In the genomic region with DNA sequence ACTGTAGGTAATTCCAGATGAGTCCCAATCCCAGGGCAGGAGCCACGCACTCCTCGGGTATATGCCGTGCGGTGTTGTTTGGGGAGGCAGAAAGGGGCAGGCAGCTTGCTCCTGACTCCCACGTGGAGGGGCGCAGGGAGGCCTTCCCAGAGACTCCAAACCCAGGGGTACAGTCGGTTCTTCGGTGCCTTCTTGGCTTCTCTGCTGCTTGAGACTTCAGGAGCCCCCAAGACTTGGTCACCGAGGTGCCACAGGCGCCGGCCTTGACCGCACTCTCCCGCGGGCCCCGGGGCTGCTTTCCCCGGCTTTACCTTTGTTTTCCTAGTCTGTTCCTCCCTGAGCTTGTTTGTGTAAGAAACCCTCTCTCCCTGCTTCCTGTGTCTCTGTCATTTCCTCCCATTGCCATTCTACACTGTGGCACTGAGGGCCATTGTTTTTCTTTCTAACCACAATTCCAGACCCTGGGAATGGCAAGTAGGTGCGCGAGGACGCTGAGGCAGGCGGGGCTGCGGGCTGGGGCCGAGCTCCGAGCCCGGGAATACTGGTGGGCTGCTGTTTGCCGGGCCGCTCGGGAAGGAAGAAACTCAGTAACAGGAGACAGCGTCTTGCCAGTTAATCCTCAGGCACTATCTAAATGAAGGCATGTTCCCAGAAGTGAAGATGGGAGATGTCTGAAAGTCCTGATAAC, we compare ENCODE assay signal across 12 cellular contexts.
DNase-seq lines count a peak whose midpoint lies in the region; FAIRE-seq and TF ChIP-seq lines count a peak whose summit lies in the region.
"Had no signal": no experiment of that assay in that cellular context is flagged by ENCODE, and none has a peak within 500 bp of the region (broad histone marks: within the 10 kb centered on the region; RNA-seq: fewer than 3 reads in every experiment).

No MANE protein-coding gene starts in this region.

- H4K8ac ChIP-seq in H1 (ENCODE audit: extremely low read depth, insufficient read depth, low read length) (peak overlapping the region; percentile 83; the same call in 1 of the 2 replicates), mesenchymal stem cell (ENCODE audit: low read length) (peak overlapping the region; percentile 59)

- H3K56ac ChIP-seq in H1 (replicated peaks; ENCODE audit: insufficient read length, low read depth, low read length): no peak overlapping the region

- H3K4me1 ChIP-seq in H1 (replicated peaks in 1 of 4; ENCODE audit: control insufficient read depth in 3 of 4, insufficient read depth in 4 of 4, low read length in 3 of 4): peaks cover 2 to 13% (median 5%) of the 10 kb centered on the region in 4 experiments; a peak in 5 of 7 replicates
- H3K4me1 ChIP-seq in mesenchymal stem cell (ENCODE audit: control insufficient read depth, insufficient read depth, low read depth, low read length): peaks cover 3% of the 10 kb centered on the region

- peak overlapping the region; percentile 91; the same call in 1 of the 2 replicates for H2AFZ ChIP-seq in H1 (ENCODE audit: low read length)
- H2AFZ ChIP-seq in mesenchymal stem cell (ENCODE audit: low read depth, low read length): peak overlapping the region; percentile 8

- peak overlapping the region; percentile 22; the same call in 1 of the 2 replicates for H2BK12ac ChIP-seq in H1 (ENCODE audit: low read depth, low read length)
- no peak overlapping the region for H2BK12ac ChIP-seq in mesenchymal stem cell (ENCODE audit: low read length in 2 of 2)

- H3K9me3 Mint-ChIP-seq in type B pancreatic cell: no peaks in the 10 kb centered on the region
- H3K9me3 Mint-ChIP-seq: activated naive CD4-positive, alpha-beta T cell treated with anti-CD3 and anti-CD28 coated beads, Interleukin-2, amount 50 U/mL, for 72 hours had no signal

- H3K4me3 ChIP-seq in H1 (ENCODE audit: extremely low read depth in 1 of 4, insufficient read depth in 2 of 4, low read depth in 3 of 4, low read length in 4 of 4): no peak overlapping the region
- peak overlapping the region; percentile 9 to 40 for H3K4me3 ChIP-seq in mesenchymal stem cell (ENCODE audit: insufficient read depth in 1 of 2, low read depth in 1 of 2, low read length in 2 of 2)

- no peak overlapping the region for H4K91ac ChIP-seq in H1 (replicated peaks; ENCODE audit: insufficient read length, low read length)
- peak overlapping the region; percentile 75 for H4K91ac ChIP-seq in mesenchymal stem cell (ENCODE audit: low read length)

- no peaks in the 10 kb centered on the region for H4K20me1 ChIP-seq in H1 (replicated peaks in 1 of 2; ENCODE audit: control insufficient read depth in 1 of 2, insufficient read depth in 2 of 2, low read length in 2 of 2)

- CTCF ChIA-PET in H1 (lab: Charles Lee; ENCODE audit: partially characterized antibody): interaction anchor here (0.6 to 1.7 kb wide), 10 partner anchors 9 to 245 kb away, joined by 3 to 9 read pairs (median 4); no protein-coding TSS in a partner anchor

- H2BK5ac ChIP-seq in H1 (ENCODE audit: low read depth, low read length) (peak overlapping the region; percentile 57; the same call in 1 of the 2 replicates), mesenchymal stem cell (ENCODE audit: low read depth, low read length, poor library complexity, severe bottlenecking) (no peak overlapping the region)

- H3K27me3 Mint-ChIP-seq in type B pancreatic cell: peaks cover 22% of the 10 kb centered on the region

- peak overlapping the region; percentile 87; the same call in 1 of the 2 replicates for H2BK20ac ChIP-seq in H1 (ENCODE audit: low read length)

- no peak overlapping the region for H3K27ac Mint-ChIP-seq in type B pancreatic cell

- TF ChIP-seq CTCF in H1 (IDR thresholded peaks at IDR 0.05; ENCODE audit: control extremely low read depth in 1 of 3, insufficient read depth in 1 of 3, low read depth in 1 of 3, low read length in 3 of 3) (no peak), type B pancreatic cell (conservative IDR thresholded peaks at IDR 0.05) (no peak)

- H2BK15ac ChIP-seq in H1 (ENCODE audit: low read length) (no peak overlapping the region), mesenchymal stem cell (ENCODE audit: low read depth, poor library complexity, severe bottlenecking) (peak overlapping the region; percentile 29)

- no peak for TF ChIP-seq EP300 in H1 (IDR thresholded peaks at IDR 0.05; ENCODE audit: borderline replicate concordance in 1 of 2, low read depth in 2 of 2, low read length in 2 of 2)

- H3K4ac ChIP-seq in H1 (replicated peaks; ENCODE audit: insufficient read length, low read depth, low read length) (no peak overlapping the region), mesenchymal stem cell (ENCODE audit: low read depth in 1 of 2, low read length in 2 of 2) (no peak overlapping the region)

- H3K23me2 ChIP-seq in H1 (ENCODE audit: low read depth, low read length): peaks cover 2% of the 10 kb centered on the region; the same call in 1 of the 2 replicates

- no peaks in the 10 kb centered on the region for H3K36me3 ChIP-seq in H1 (ENCODE audit: control insufficient read depth in 2 of 4, insufficient read depth in 4 of 4, low read length in 3 of 4)
- no peaks in the 10 kb centered on the region for H3K36me3 ChIP-seq in mesenchymal stem cell (ENCODE audit: control insufficient read depth in 1 of 2, insufficient read depth in 2 of 2, low read depth in 1 of 2, low read length in 2 of 2)

- H3K23ac ChIP-seq in H1 (ENCODE audit: insufficient read length) (no peak overlapping the region), mesenchymal stem cell (ENCODE audit: low read length in 2 of 2) (no peak overlapping the region)

- POLR2A ChIA-PET in H1 (lab: Charles Lee; ENCODE audit: partially characterized antibody): interaction anchor here (1.1 to 1.5 kb wide), 2 partner anchors 20 to 30 kb away, joined by 3 read pairs; no protein-coding TSS in a partner anchor

- DNase-seq in NCI-H526 treated with DMSO at 0.1 percent for 48 hours (lab: John Stamatoyannopoulos, UW) (peak; percentile 2), NCI-H526 (lab: John Stamatoyannopoulos, UW) (no peak), H1 (ENCODE audit: low read depth in 1 of 2, low spot score in 2 of 2) (peak in 1 of 2 experiments; percentile 57), mesenchymal stem cell (no peak), type B pancreatic cell (ENCODE audit: extremely low spot score, unreplicated experiment) (no peak), NCI-H1092 (lab: John Stamatoyannopoulos, UW) (no peak), HuH-7 (ENCODE audit: low spot score) (no peak), NCI-H1105 (lab: John Stamatoyannopoulos, UW) (no peak)
- DNase-seq: 8988T, NCI-H1417, NCI-H510A treated with DMSO at 0.1 percent for 48 hours had no signal

- no peak overlapping the region for H2AK5ac ChIP-seq in H1 (ENCODE audit: low read depth, low read length)
- no peak overlapping the region for H2AK5ac ChIP-seq in mesenchymal stem cell (ENCODE audit: low read length, severe bottlenecking)

- no peak; a peak in 1 of 4 replicates for TF ChIP-seq RAD21 in H1 (IDR thresholded peaks at IDR 0.05 in 1 of 2, conservative IDR thresholded peaks at IDR 0.05 in 1 of 2; ENCODE audit: low read depth in 2 of 2, low read length in 2 of 2)

- H3K9me3 ChIP-seq in H1 (ENCODE audit: insufficient read depth in 2 of 2, low read depth in 1 of 2, low read length in 1 of 2) (no peaks in the 10 kb centered on the region), mesenchymal stem cell (ENCODE audit: control insufficient read depth, low read length) (no peaks in the 10 kb centered on the region)

- H3K18ac ChIP-seq in H1 (ENCODE audit: extremely low read depth, low read length) (peak overlapping the region; percentile 79), mesenchymal stem cell (ENCODE audit: low read depth in 1 of 2, low read length in 2 of 2) (peak overlapping the region in 1 of 2 experiments; percentile 35)

- H3K14ac ChIP-seq in H1 (ENCODE audit: insufficient read length) (no peak overlapping the region), mesenchymal stem cell (ENCODE audit: low read length in 2 of 2) (no peak overlapping the region)

- peaks cover 22% of the 10 kb centered on the region for H3K4me1 Mint-ChIP-seq in type B pancreatic cell (ENCODE audit: unreplicated experiment)

- no peak for FAIRE-seq in H1 (lab: Jason Lieb, UNC)

- no peaks in the 10 kb centered on the region for H3K79me1 ChIP-seq in H1 (ENCODE audit: low read depth, low read length)
- no peaks in the 10 kb centered on the region for H3K79me1 ChIP-seq in mesenchymal stem cell (replicated peaks; ENCODE audit: low read length, poor library complexity, severe bottlenecking)

- H3K4me2 ChIP-seq in H1 (ENCODE audit: insufficient read depth in 1 of 2, low read depth in 2 of 2, low read length in 2 of 2): peak overlapping the region; percentile 1 to 67; a peak in 3 of 4 replicates
- peak overlapping the region; percentile 73 for H3K4me2 ChIP-seq in mesenchymal stem cell (ENCODE audit: low read length, poor library complexity, severe bottlenecking)

- H3K79me2 ChIP-seq in H1 (ENCODE audit: control insufficient read depth in 1 of 2, insufficient read depth in 2 of 2, low read length in 2 of 2): no peaks in the 10 kb centered on the region

- H2BK120ac ChIP-seq in H1 (replicated peaks; ENCODE audit: low read depth, low read length): peak overlapping the region; percentile 48
- peak overlapping the region; percentile 57 for H2BK120ac ChIP-seq in mesenchymal stem cell (ENCODE audit: low read depth, low read length)

- peak overlapping the region; percentile 55 for H3K4me3 Mint-ChIP-seq in type B pancreatic cell

- WGBS in H1 (ENCODE audit: extremely low coverage in 1 of 2, insufficient coverage in 1 of 2, insufficient read length in 1 of 2, insufficient replicate concordance in 2 of 2, low coverage in 1 of 2, low lambda C conversion rate in 2 of 2, missing lambda C conversion rate in 1 of 2), 2 experiments: 85% methylated on average over 26 of the region's 28 CpGs; no CpG with 5 or more reads in 1 of the 2 experiments
- 50% methylated on average over 28 of the region's 28 CpGs for WGBS in mesenchymal stem cell

- no peak overlapping the region for H4K5ac ChIP-seq in H1 (ENCODE audit: insufficient read length, low read depth, low read length)

- H3K27ac ChIP-seq in H1 (ENCODE audit: low read depth, low read length) (no peak overlapping the region), mesenchymal stem cell (ENCODE audit: low read length, poor library complexity, severe bottlenecking) (no peak overlapping the region)

- TF ChIP-seq POLR2A in H1 (IDR thresholded peaks at IDR 0.05; ENCODE audit: control extremely low read depth in 1 of 2, low read depth in 2 of 2, low read length in 2 of 2): no peak

- H3K9ac ChIP-seq in H1 (replicated peaks in 1 of 4; ENCODE audit: extremely low read depth in 1 of 4, low read depth in 3 of 4, low read length in 3 of 4): no peak overlapping the region
- H3K9ac ChIP-seq in mesenchymal stem cell (ENCODE audit: low read length): no peak overlapping the region

- H3K27me3 ChIP-seq in H1 (replicated peaks in 1 of 4; ENCODE audit: control insufficient read depth in 3 of 4, extremely low read depth in 1 of 4, insufficient read depth in 3 of 4, low read length in 3 of 4) (no peaks in the 10 kb centered on the region), mesenchymal stem cell (ENCODE audit: control insufficient read depth in 1 of 2, insufficient read depth in 1 of 2, low read length in 2 of 2) (peaks cover 0 to 63% of the 10 kb centered on the region in 2 experiments)

- H3K36me3 Mint-ChIP-seq in type B pancreatic cell: no peaks in the 10 kb centered on the region
- H3K36me3 Mint-ChIP-seq: activated naive CD4-positive, alpha-beta T cell treated with anti-CD3 and anti-CD28 coated beads, Interleukin-2, amount 50 U/mL, for 72 hours had no signal

TF ChIP-seq in H1, 55 proteins besides CTCF, POLR2A, EP300 and RAD21 (continues in another document):
- TF ChIP-seq CHD1 (IDR thresholded peaks at IDR 0.05; ENCODE audit: low read depth, low read length): no peak

Comparison
In these comparisons a context has a peak if more than half of its experiments do, and no peak if none do; other contexts are left out.
1. H3K4me3 ChIP-seq: peak in mesenchymal stem cell (2 of 2); none in H1 (0 of 4).